11 cellular contexts compared by ENCODE assay signal in the genomic region with DNA sequence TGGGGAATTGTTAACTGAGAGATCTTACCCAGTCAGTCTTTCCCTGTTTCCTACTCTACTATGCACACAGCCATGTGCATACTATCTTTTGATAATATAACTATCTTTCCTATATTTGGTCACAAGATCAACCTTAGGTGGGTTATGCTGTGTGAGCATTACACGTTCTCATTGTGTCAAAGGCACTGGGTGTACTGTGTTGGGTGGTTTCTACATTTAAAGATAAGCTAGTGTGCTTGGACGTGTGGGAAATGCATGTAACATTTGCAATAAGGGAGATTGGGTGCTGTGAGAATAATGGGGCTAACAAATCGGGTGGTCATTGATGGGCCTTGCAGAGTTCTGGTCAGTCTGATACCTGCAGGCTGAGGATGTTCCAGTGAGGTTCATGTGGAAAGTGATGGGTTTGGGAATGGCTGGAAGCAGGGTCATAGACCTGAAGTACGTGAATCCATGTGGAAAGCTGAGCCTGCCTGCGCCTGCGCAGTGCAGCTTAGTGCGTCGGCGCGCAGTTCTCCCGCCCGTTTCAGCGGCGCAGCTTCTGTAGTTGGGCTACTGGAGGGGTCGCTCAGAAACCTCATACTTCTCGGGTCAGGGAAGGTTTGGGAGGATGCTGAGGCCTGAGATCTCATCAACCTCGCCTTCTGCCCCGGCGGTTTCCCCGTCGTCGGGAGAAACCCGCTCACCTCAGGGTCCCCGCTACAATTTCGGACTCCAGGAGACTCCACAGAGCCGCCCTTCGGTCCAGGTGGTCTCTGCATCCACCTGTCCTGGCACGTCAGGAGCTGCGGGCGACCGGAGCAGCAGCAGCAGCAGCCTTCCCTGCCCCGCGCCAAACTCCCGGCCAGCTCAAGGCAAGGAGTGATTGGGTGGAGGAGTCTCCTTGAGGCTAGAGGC. TPM values are rescaled to one million over a fixed set of nuclear protein-coding genes. Genes with fewer than 3 reads are reported as not detected.
A peak's percentile ranks its signal among the peaks of the same experiment; 100 is the strongest.
DNase-seq lines count a peak whose midpoint lies in the region; ATAC-seq, FAIRE-seq and TF ChIP-seq lines count a peak whose summit lies in the region.
"Had no signal": no experiment of that assay in that cellular context is flagged by ENCODE, and none has a peak within 500 bp of the region (broad histone marks: within the 10 kb centered on the region; RNA-seq: fewer than 3 reads in every experiment).

Gene MSH4 (plus strand): TSS at position 507 of the 897 bp plus-strand sequence. CDS start 104 bp downstream, at position 611.

- H3K4me2 ChIP-seq in GM12878 (ENCODE audit: control insufficient read depth, insufficient read depth) = no peak within 1 kb of the TSS

- CTCF ChIA-PET in GM12878 (lab: Yijun Ruan, JAX) = interaction anchor here (1.2 kb wide), 1 partner anchor 9 kb away, joined by 3 read pairs; no protein-coding TSS in a partner anchor

- no TSS peak for BruUV-seq in GM12878 (replicated peaks; lab: Mats Ljungman, UMichigan)

- DNase-seq in SIG-M5 treated with dmso at 0.1 percent for 504 hours (lab: John Stamatoyannopoulos, UW; ENCODE audit: unreplicated experiment) (peak; percentile 23), SIG-M5 (lab: John Stamatoyannopoulos, UW) (no peak), MG63 (peak; percentile 47), GM12878 (ENCODE audit: low read depth, low spot score) (no peak), psoas muscle (peak in 1 of 2 donors; percentile 16), EL (no peak), immature natural killer cell (no peak)
- DNase-seq: ACHN; activated CD4-positive, alpha-beta T cell treated with anti-CD3 and anti-CD28 coated beads, Interleukin-2, amount 50 U/mL, for 1 hour; naive B cell had no signal

- peaks cover 3% of the 10 kb centered on the region; the same call in 1 of the 2 replicates for H4K20me1 ChIP-seq in GM12878 (ENCODE audit: control insufficient read depth, insufficient read depth)

- WGBS in GM12878 (ENCODE audit: insufficient coverage, insufficient replicate concordance, low lambda C conversion rate, missing lambda C conversion rate) = 68% methylated on average over 34 of the region's 34 CpGs
- 80 to 94% (median 90%) methylated on average over 34 of the region's 34 CpGs for WGBS in psoas muscle, 3 donors

- peaks cover 2 to 20% of the 10 kb centered on the region in 2 donors for H3K4me1 Mint-ChIP-seq in immature natural killer cell

- H3K36me3 ChIP-seq in MG63 = peaks cover 49% of the 10 kb centered on the region
- H3K36me3 ChIP-seq in GM12878 (ENCODE audit: control insufficient read depth in 2 of 2, insufficient read depth in 2 of 2, low read length in 1 of 2) = peaks cover 4 to 28% of the 10 kb centered on the region in 2 experiments
- H3K36me3 ChIP-seq in psoas muscle (ENCODE audit: insufficient read depth in 1 of 2, low read depth in 1 of 2) = peaks cover 27 to 91% of the 10 kb centered on the region in 2 donors

- ATAC-seq in GM12878 (peak; percentile 14), psoas muscle (peak; percentile 21 to 38 (median 36)), HG03457 (IDR thresholded peaks at IDR 0.05; ENCODE audit: unreplicated experiment) (no peak)

- H3K4me1 ChIP-seq in GM12878 (ENCODE audit: control insufficient read depth, insufficient read depth, low read length) (no peaks in the 10 kb centered on the region), psoas muscle (no peaks in the 10 kb centered on the region)

- no peaks in the 10 kb centered on the region for H3K9me3 Mint-ChIP-seq in immature natural killer cell
- H3K9me3 Mint-ChIP-seq: naive B cell had no signal

- TF ChIP-seq CTCF in GM12878 (IDR thresholded peaks at IDR 0.05 in 2 of 3, conservative IDR thresholded peaks at IDR 0.05 in 1 of 3; ENCODE audit: control insufficient read depth in 2 of 3, extremely low read depth in 1 of 3, insufficient read depth in 1 of 3, low read depth in 3 of 3, low read length in 3 of 3) (no peak), psoas muscle (IDR thresholded peaks at IDR 0.05) (no peak)

- in situ Hi-C loops in GM12878 (cut with MboI) = no loop called here

- TF ChIP-seq RAD21 in GM12878 (IDR thresholded peaks at IDR 0.05; ENCODE audit: insufficient read depth, low read depth, low read length) = no peak

- peak within 1 kb of the TSS in 3 of 6 donors; percentile 12 to 22 (median 18) for H3K27ac Mint-ChIP-seq in immature natural killer cell

- no peaks in the 10 kb centered on the region; the same call in 1 of the 2 replicates for H3K27me3 ChIP-seq in MG63
- H3K27me3 ChIP-seq in GM12878 (replicated peaks in 1 of 2; ENCODE audit: control insufficient read depth in 2 of 2, insufficient read depth in 2 of 2, low read length in 1 of 2) = no peaks in the 10 kb centered on the region
- H3K27me3 ChIP-seq in psoas muscle (ENCODE audit: insufficient read depth in 3 of 3, low read length in 2 of 3) = no peaks in the 10 kb centered on the region

- intact Hi-C loops in GM12878 (cut with micrococcal nuclease; ENCODE audit: unreplicated experiment) = no loop called here
- intact Hi-C loops in psoas muscle (cut with DNase I) = no loop called here

- no peak within 1 kb of the TSS for H3K4me3 ChIP-seq in MG63
- no peak within 1 kb of the TSS for H3K4me3 ChIP-seq in GM12878
- H3K4me3 ChIP-seq in psoas muscle = no peak within 1 kb of the TSS

- no peak for FAIRE-seq in GM12878 (lab: Jason Lieb, UNC)

- RAD21 ChIA-PET in GM12878 (lab: Charles Lee; ENCODE audit: unreplicated experiment) = no interaction called here

- H3K27me3 Mint-ChIP-seq in immature natural killer cell (ENCODE audit: low read depth in 3 of 3) = no peaks in the 10 kb centered on the region
- H3K27me3 Mint-ChIP-seq: naive B cell had no signal

- POLR2A ChIA-PET in GM12878 (lab: Charles Lee) = no interaction called here

- H3K4me3 Mint-ChIP-seq in immature natural killer cell = no peak within 1 kb of the TSS
- H3K4me3 Mint-ChIP-seq: naive B cell had no signal

- H3K27ac ChIP-seq in GM12878 (ENCODE audit: control insufficient read depth, insufficient read depth) (no peak within 1 kb of the TSS), psoas muscle (no peak within 1 kb of the TSS)

- TF ChIP-seq EP300 in GM12878 (IDR thresholded peaks at IDR 0.05; ENCODE audit: borderline replicate concordance in 1 of 2, control insufficient read depth in 1 of 2, low read depth in 2 of 2, low read length in 2 of 2) = no peak

- SMC1A ChIA-PET in GM12878 (lab: Charles Lee; ENCODE audit: uncharacterized antibody, unreplicated experiment) = interaction anchor here (0.7 kb wide), 1 partner anchor 64 kb away, joined by 3 read pairs; no protein-coding TSS in a partner anchor

- no peak within 1 kb of the TSS for H3K9ac ChIP-seq in GM12878 (ENCODE audit: control insufficient read depth, insufficient read depth, low read length)

- peaks cover 15% of the 10 kb centered on the region for H3K79me2 ChIP-seq in GM12878 (ENCODE audit: control insufficient read depth, insufficient read depth, low read length)

- peaks cover 0 to 38% (median 18%) of the 10 kb centered on the region in 3 donors for H3K36me3 Mint-ChIP-seq in immature natural killer cell

- no peak within 1 kb of the TSS for H2AFZ ChIP-seq in GM12878 (ENCODE audit: control insufficient read depth, low read depth, low read length)

- peak; percentile 86 for TF ChIP-seq POLR2A in GM12878 (IDR thresholded peaks at IDR 0.05; ENCODE audit: low read depth, low read length)

- H3K9me3 ChIP-seq in MG63 = peaks cover 5% of the 10 kb centered on the region; the same call in 1 of the 2 replicates
- H3K9me3 ChIP-seq in GM12878 (replicated peaks; ENCODE audit: control insufficient read depth, insufficient read depth, low read length) = no peaks in the 10 kb centered on the region
- no peaks in the 10 kb centered on the region for H3K9me3 ChIP-seq in psoas muscle

TF ChIP-seq in GM12878, 131 proteins besides CTCF, POLR2A, EP300 and RAD21 (continues in another document):
- TF ChIP-seq TARDBP (IDR thresholded peaks at IDR 0.05; ENCODE audit: borderline replicate concordance) = peak; percentile 51; the same call in 1 of the 2 replicates
- peak; percentile 96 for TF ChIP-seq MTA3 (IDR thresholded peaks at IDR 0.05; ENCODE audit: borderline replicate concordance, low read length)
- TF ChIP-seq RCOR1 (conservative IDR thresholded peaks at IDR 0.05; ENCODE audit: low read depth, low read length) = no peak
- no peak for TF ChIP-seq ZNF274 (IDR thresholded peaks at IDR 0.05; ENCODE audit: insufficient read depth, insufficient read length)
- TF ChIP-seq, protein P1, sequence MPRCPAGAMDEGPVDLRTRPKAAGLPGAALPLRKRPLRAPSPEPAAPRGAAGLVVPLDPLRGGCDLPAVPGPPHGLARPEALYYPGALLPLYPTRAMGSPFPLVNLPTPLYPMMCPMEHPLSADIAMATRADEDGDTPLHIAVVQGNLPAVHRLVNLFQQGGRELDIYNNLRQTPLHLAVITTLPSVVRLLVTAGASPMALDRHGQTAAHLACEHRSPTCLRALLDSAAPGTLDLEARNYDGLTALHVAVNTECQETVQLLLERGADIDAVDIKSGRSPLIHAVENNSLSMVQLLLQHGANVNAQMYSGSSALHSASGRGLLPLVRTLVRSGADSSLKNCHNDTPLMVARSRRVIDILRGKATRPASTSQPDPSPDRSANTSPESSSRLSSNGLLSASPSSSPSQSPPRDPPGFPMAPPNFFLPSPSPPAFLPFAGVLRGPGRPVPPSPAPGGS (IDR thresholded peaks at IDR 0.05; ENCODE audit: borderline replicate concordance, insufficient read depth, low read depth, low read length, poor library complexity, severe bottlenecking) = peak; percentile 70
- 0 out of 2 replicates have a peak, but pooled peaks have one; percentile 6 for TF ChIP-seq CREB1 (IDR thresholded peaks at IDR 0.05; ENCODE audit: low read depth)

RNA-seq across cellular contexts. Expression of gene MSH4, which starts in this region (rescaled TPM):
- total RNA-seq in MG63 (2014; rRNA removed; shearing (Covaris generic); ENCODE audit: low replicate concordance) = not detected in 2 replicates
- total RNA-seq in GM12878 (2013; cell fraction: nucleolus; rRNA removed) = 0.40 and 0.64 TPM in 2 replicates
- total RNA-seq in GM12878 (2014; rRNA removed) = 0.22 and 0.34 TPM in 2 replicates
- total RNA-seq in GM12878 (2014; rRNA removed; fragmentation: Illumina TruSeq; extraction: Trizol) = 0.04 and 0.09 TPM in 2 replicates
- 0.08 and 0.15 TPM in 2 replicates for total RNA-seq in GM12878 (2021)
- not detected for polyA plus RNA-seq in GM12878 (2011; ENCODE audit: low read depth)
- 0.08 and 0.26 TPM in 2 replicates for polyA plus RNA-seq in GM12878 (2011; rRNA removed)
- polyA plus RNA-seq in GM12878 (2011; cell fraction: cytosol; rRNA removed) = 0.05 TPM in 1 of 2 replicates, not detected in the other
- polyA plus RNA-seq in GM12878 (2011; cell fraction: nucleus; rRNA removed) = 0.35 and 0.39 TPM in 2 replicates
- 0.08 TPM in 1 of 2 replicates, not detected in the other for polyA plus RNA-seq in GM12878 (2012)
- 0.04 and 0.05 TPM in 2 replicates for polyA plus RNA-seq in GM12878 (2014; fragmentation: Illumina TruSeq; extraction: Trizol)
- not detected for polyA plus RNA-seq in GM12878 (2014; fragmentation: Nextera tagmentation; extraction: Ambion mirVana)
- polyA plus RNA-seq in GM12878 (2014; rRNA removed) = 0.11 and 0.13 TPM in 2 replicates
- polyA plus RNA-seq in GM12878 (2016; fragmentation: Nextera tagmentation; extraction: Ambion mirVana) = under 1 TPM in 1 of 2 experiments, not detected in 1; 0.09 TPM
- polyA minus RNA-seq in GM12878 (2011; rRNA and poly(A)+ RNA removed) = 0.15 and 0.22 TPM in 2 replicates
- polyA minus RNA-seq in GM12878 (2011; cell fraction: cytosol; rRNA and poly(A)+ RNA removed) = not detected in 2 replicates
- polyA minus RNA-seq in GM12878 (2011; cell fraction: nucleus; rRNA and poly(A)+ RNA removed) = 0.48 and 1.6 TPM in 2 replicates
- total RNA-seq in psoas muscle = 1 to 10 TPM in 1 of 4 donors, under 1 TPM in 3; 0.74 to 1.0 (median 0.82) TPM
- under 1 TPM; 0.11 to 0.74 (median 0.26) TPM for polyA plus RNA-seq in psoas muscle
- not detected for polyA plus RNA-seq in immature natural killer cell

Comparison
In these comparisons a context has a peak if more than half of its experiments do, and no peak if none do; other contexts are left out.
1. Peak in DNase-seq in MG63; RNA of the gene not detected or under 1 TPM.